ENCODE assay signal across 11 cellular contexts in genomic region chr9:76654575-76654974, GRCh38.
DNase-seq lines count a peak whose midpoint lies in the region; ATAC-seq and TF ChIP-seq lines count a peak whose summit lies in the region.
"Had no signal": no experiment of that assay in that cellular context is flagged by ENCODE, and none has a peak within 500 bp of the region (broad histone marks: within the 10 kb centered on the region; RNA-seq: fewer than 3 reads in every experiment).

No MANE protein-coding gene starts in this region.

- H3K4me1 Mint-ChIP-seq in activated CD8-positive, alpha-beta memory T cell treated with anti-CD3 and anti-CD28 coated beads, Interleukin-2, amount 10 ng/mL, durations not matched to agents 7 days and 5 days: peaks cover 74% of the 10 kb centered on the region
- H3K4me1 Mint-ChIP-seq in activated T-helper 2 cell treated with anti-CD3 and anti-CD28 coated beads, Interferon-gamma antibody, Interleukin-2, Interleukin-4, amounts not matched to agents 10 μg/mL and 5 μg/mL and 100 μg/mL, durations not matched to agents 14 hours and 24 hours and 36 hours (ENCODE audit: low read depth): peaks cover 68% of the 10 kb centered on the region

- no peaks in the 10 kb centered on the region for H3K27me3 ChIP-seq in suprapubic skin

- H3K4me3 Mint-ChIP-seq in activated CD8-positive, alpha-beta memory T cell treated with anti-CD3 and anti-CD28 coated beads, Interleukin-2, amount 10 ng/mL, durations not matched to agents 7 days and 5 days: no peak overlapping the region
- H3K4me3 Mint-ChIP-seq in activated T-helper 2 cell treated with anti-CD3 and anti-CD28 coated beads, Interferon-gamma antibody, Interleukin-2, Interleukin-4, amounts not matched to agents 10 μg/mL and 5 μg/mL and 100 μg/mL, durations not matched to agents 14 hours and 24 hours and 36 hours (ENCODE audit: low read depth): peak overlapping the region; percentile 5

- TF ChIP-seq POLR2A in suprapubic skin (IDR thresholded peaks at IDR 0.05): no peak

- TF ChIP-seq EP300 in suprapubic skin (IDR thresholded peaks at IDR 0.05): no peak

- TF ChIP-seq CTCF in suprapubic skin (IDR thresholded peaks at IDR 0.05) (no peak), GM10248 (IDR thresholded peaks at IDR 0.05; ENCODE audit: control extremely low read depth, extremely low read depth, low read depth, missing control alignments) (no peak)

- peaks cover 18% of the 10 kb centered on the region for H3K4me1 ChIP-seq in suprapubic skin

- POLR2A ChIA-PET in GM10248 (lab: Yijun Ruan, JAX): no interaction called here

- no peak overlapping the region for H3K4me3 ChIP-seq in suprapubic skin
- H3K4me3 ChIP-seq: left ventricle myocardium inferior had no signal

- 36% methylated on average over 1 of the region's 1 CpG for WGBS in suprapubic skin

- no peaks in the 10 kb centered on the region for H3K9me3 Mint-ChIP-seq in activated CD8-positive, alpha-beta memory T cell treated with anti-CD3 and anti-CD28 coated beads, Interleukin-2, amount 10 ng/mL, durations not matched to agents 7 days and 5 days (ENCODE audit: low read depth)
- no peaks in the 10 kb centered on the region for H3K9me3 Mint-ChIP-seq in activated T-helper 2 cell treated with anti-CD3 and anti-CD28 coated beads, Interferon-gamma antibody, Interleukin-2, Interleukin-4, amounts not matched to agents 10 μg/mL and 5 μg/mL and 100 μg/mL, durations not matched to agents 14 hours and 24 hours and 36 hours

- CTCF ChIA-PET in activated CD8-positive, alpha-beta memory T cell treated with anti-CD3 and anti-CD28 coated beads, Interleukin-2, amount 10 ng/mL, durations not matched to agents 7 days and 5 days (lab: Charles Lee): no interaction called here
- CTCF ChIA-PET in GM10248 (lab: Yijun Ruan, JAX): interaction anchor here (1.2 to 1.6 kb wide), 3 partner anchors 8 to 199 kb away, joined by 3 to 7 read pairs (median 4); no protein-coding TSS in a partner anchor

- ATAC-seq in activated CD8-positive, alpha-beta memory T cell treated with anti-CD3 and anti-CD28 coated beads, Interleukin-2, amount 10 ng/mL, durations not matched to agents 7 days and 5 days: no peak

- H3K27ac ChIP-seq in suprapubic skin: peak overlapping the region; percentile 13
- H3K27ac ChIP-seq: left ventricle myocardium inferior had no signal

- H3K36me3 ChIP-seq in suprapubic skin: no peaks in the 10 kb centered on the region
- H3K36me3 ChIP-seq: left ventricle myocardium inferior had no signal

- peak overlapping the region; percentile 77 for H3K27ac Mint-ChIP-seq in activated CD8-positive, alpha-beta memory T cell treated with anti-CD3 and anti-CD28 coated beads, Interleukin-2, amount 10 ng/mL, durations not matched to agents 7 days and 5 days
- peak overlapping the region; percentile 78 for H3K27ac Mint-ChIP-seq in activated T-helper 2 cell treated with anti-CD3 and anti-CD28 coated beads, Interferon-gamma antibody, Interleukin-2, Interleukin-4, amounts not matched to agents 10 μg/mL and 5 μg/mL and 100 μg/mL, durations not matched to agents 14 hours and 24 hours and 36 hours

- DNase-seq in activated CD8-positive, alpha-beta memory T cell treated with anti-CD3 and anti-CD28 coated beads, Interleukin-2, amount 10 ng/mL, durations not matched to agents 7 days and 5 days: no peak
- DNase-seq in activated CD8-positive, alpha-beta memory T cell treated with anti-CD3 and anti-CD28 coated beads for 24 hours: no peak
- DNase-seq in activated T-helper 2 cell treated with anti-CD3 and anti-CD28 coated beads, Interferon-gamma antibody, Interleukin-2, Interleukin-4, amounts not matched to agents 10 μg/mL and 5 μg/mL and 100 μg/mL, durations not matched to agents 14 hours and 24 hours and 36 hours (ENCODE audit: low spot score): no peak
- DNase-seq in glomerular visceral epithelial cell (ENCODE audit: extremely low spot score): peak; percentile 79
- DNase-seq in suprapubic skin (ENCODE audit: low spot score in 2 of 2): no peak
- DNase-seq in NCI-H510A treated with DMSO at 0.1 percent for 48 hours (lab: John Stamatoyannopoulos, UW): no peak
- no peak for DNase-seq in GM10248 (ENCODE audit: extremely low spot score)
- no peak for DNase-seq in stimulated activated CD4-positive, alpha-beta T cell treated with anti-CD3 and anti-CD28 coated beads, Interleukin-12 subunit alpha, Interleukin-12 subunit beta, amount 100 ng/mL, for 4 hours
- DNase-seq: left ventricle myocardium inferior, NCI-H1105, SHP77 treated with DMSO at 0.1 percent for 48 hours had no signal

- H3K36me3 Mint-ChIP-seq in activated CD8-positive, alpha-beta memory T cell treated with anti-CD3 and anti-CD28 coated beads, Interleukin-2, amount 10 ng/mL, durations not matched to agents 7 days and 5 days: no peaks in the 10 kb centered on the region
- H3K36me3 Mint-ChIP-seq in activated T-helper 2 cell treated with anti-CD3 and anti-CD28 coated beads, Interferon-gamma antibody, Interleukin-2, Interleukin-4, amounts not matched to agents 10 μg/mL and 5 μg/mL and 100 μg/mL, durations not matched to agents 14 hours and 24 hours and 36 hours (ENCODE audit: low read depth): no peaks in the 10 kb centered on the region

- H3K9me3 ChIP-seq in suprapubic skin: no peaks in the 10 kb centered on the region
- H3K9me3 ChIP-seq: left ventricle myocardium inferior had no signal

- no peaks in the 10 kb centered on the region for H3K27me3 Mint-ChIP-seq in activated CD8-positive, alpha-beta memory T cell treated with anti-CD3 and anti-CD28 coated beads, Interleukin-2, amount 10 ng/mL, durations not matched to agents 7 days and 5 days
- peaks cover 2% of the 10 kb centered on the region for H3K27me3 Mint-ChIP-seq in activated T-helper 2 cell treated with anti-CD3 and anti-CD28 coated beads, Interferon-gamma antibody, Interleukin-2, Interleukin-4, amounts not matched to agents 10 μg/mL and 5 μg/mL and 100 μg/mL, durations not matched to agents 14 hours and 24 hours and 36 hours (ENCODE audit: low read depth)

- intact Hi-C loops in activated T-helper 2 cell treated with anti-CD3 and anti-CD28 coated beads, Interferon-gamma antibody, Interleukin-2, Interleukin-4, amounts not matched to agents 10 μg/mL and 5 μg/mL and 100 μg/mL, durations not matched to agents 14 hours and 24 hours and 36 hours (cut with micrococcal nuclease): loop anchor here (2.0 kb wide), 1 partner anchor 78 kb away; no protein-coding TSS in a partner anchor
